Comparison of ENCODE assay signal across 18 cellular contexts in the genomic region with DNA sequence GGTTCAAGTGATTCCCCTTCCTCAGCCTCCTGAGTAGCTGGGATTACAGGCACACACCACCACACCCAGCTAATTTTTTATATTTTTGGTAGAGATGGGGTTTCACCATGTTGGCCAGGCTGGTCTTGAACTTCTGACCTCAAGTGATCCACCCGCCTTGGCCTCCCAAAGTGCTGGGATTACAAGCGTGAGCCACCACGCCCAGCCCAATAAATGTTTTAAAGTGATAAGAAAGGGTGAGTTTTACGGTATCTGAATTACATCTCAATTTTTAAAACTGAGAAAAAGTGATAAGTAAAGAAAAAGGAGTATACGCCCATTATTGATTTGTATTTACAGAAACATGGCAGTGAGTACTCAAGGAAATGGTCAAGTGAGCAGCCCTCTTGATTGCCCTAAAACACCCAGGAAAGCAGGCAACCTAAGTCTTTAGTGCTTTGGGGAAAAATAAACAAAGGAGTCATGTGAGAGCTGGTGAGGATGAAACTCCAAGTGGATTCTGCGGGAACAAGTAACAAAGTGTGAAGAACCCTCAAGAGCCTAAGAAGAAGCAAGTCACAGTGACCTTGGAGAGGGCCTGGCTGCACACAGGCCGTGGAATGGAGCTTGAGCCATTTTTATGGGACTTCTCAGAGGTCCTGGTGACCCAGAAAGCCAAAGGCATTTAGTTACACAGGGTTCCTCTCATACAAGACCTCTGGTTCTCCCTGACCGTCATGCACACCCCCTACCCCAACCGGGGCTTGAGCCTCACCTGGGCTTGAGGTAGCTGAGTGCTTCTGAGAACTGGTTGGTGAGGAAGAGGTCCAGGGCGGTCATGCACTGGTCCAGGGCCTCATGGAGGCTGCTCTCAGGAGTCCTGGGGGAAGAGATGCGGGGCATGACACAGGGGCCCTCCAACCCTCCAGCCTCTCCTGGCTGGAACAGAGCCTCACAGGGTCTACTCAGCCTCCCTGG. TPM values are rescaled to one million over a fixed set of nuclear protein-coding genes. Genes with fewer than 3 reads are reported as not detected.
"Had no signal": no experiment of that assay in that cellular context is flagged by ENCODE, and none has a peak within 500 bp of the region (broad histone marks: within the 10 kb centered on the region; RNA-seq: fewer than 3 reads in every experiment).

No MANE protein-coding gene starts in this region.

- DNase-seq: activated CD4-positive, alpha-beta memory T cell treated with anti-CD3 and anti-CD28 coated beads for 36 hours; activated CD4-positive, alpha-beta T cell treated with anti-CD3 and anti-CD28 coated beads for 36 hours; activated gamma-delta T cell treated with Interleukin-2 at 50 U/mL for 16 hours; activated T-cell treated with anti-CD3 and anti-CD28 coated beads for 4 hours; adrenal gland; dermis blood vessel endothelial cell; effector memory CD8-positive, alpha-beta T cell; foreskin fibroblast; left cardiac atrium; naive B cell had no signal

- H3K4me1 ChIP-seq: prostate gland, suprapubic skin had no signal

- H3K27me3 ChIP-seq: adrenal gland, cardiac muscle cell, neural progenitor cell, right atrium auricular region, suprapubic skin had no signal

- H3K4me3 ChIP-seq: adrenal gland, cardiac muscle cell, neural progenitor cell, prostate gland, right atrium auricular region, suprapubic skin had no signal

- H3K4me2 ChIP-seq: neural progenitor cell had no signal

- H3K27ac ChIP-seq: adrenal gland, cardiac muscle cell, epithelial cell of prostate, neural progenitor cell, prostate gland, right atrium auricular region, suprapubic skin had no signal

- ATAC-seq: activated CD4-positive, alpha-beta T cell treated with anti-CD3 and anti-CD28 coated beads for 36 hours; activated naive CD4-positive, alpha-beta T cell treated with anti-CD3 and anti-CD28 coated beads, Interleukin-2, amount 50 U/mL, for 72 hours; effector memory CD8-positive, alpha-beta T cell; left cardiac atrium had no signal

- H2AFZ ChIP-seq: neural progenitor cell had no signal

- H3K36me3 ChIP-seq: adrenal gland, cardiac muscle cell, neural progenitor cell, prostate gland, right atrium auricular region, suprapubic skin had no signal

- H3K9ac ChIP-seq: neural progenitor cell had no signal

- H3K9me3 ChIP-seq: adrenal gland, prostate gland, right atrium auricular region, suprapubic skin had no signal

RNA-seq across cellular contexts. Expression of a gene that starts 9.1 kb away (rescaled TPM):
- total RNA-seq: activated T-helper 1 cell treated with anti-CD3 and anti-CD28 coated beads, Interleukin-12 subunit alpha, Interleukin-12 subunit beta, Interleukin-2, Interleukin-4 antibody, amounts not matched to agents 30 ng/mL and 10 ng/mL and 1 ng/mL, durations not matched to agents 14 hours and 24 hours and 36 hours had no signal
